Comparison of ENCODE assay signal across 9 cellular contexts in the genomic region with DNA sequence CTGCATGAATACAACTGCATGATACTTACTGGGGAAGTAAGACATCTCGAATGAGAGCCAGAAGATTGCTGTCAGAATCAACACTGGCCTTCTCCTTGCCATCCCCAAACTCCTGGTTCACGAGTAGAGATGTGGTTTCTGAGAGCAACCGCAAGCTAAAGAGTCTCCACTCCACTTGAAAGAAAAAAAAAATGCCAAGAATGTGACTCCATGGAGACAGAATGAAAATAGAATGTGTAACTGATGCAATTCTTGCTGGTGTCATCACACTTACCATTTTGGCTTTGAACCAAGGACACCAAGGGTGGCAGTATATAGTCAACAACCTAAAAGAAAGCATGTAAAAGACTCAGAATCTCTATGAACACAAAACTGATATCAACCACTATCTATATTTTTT.
DNase-seq lines count a peak whose midpoint lies in the region; ATAC-seq lines count a peak whose summit lies in the region.
"Had no signal": no experiment of that assay in that cellular context is flagged by ENCODE, and none has a peak within 500 bp of the region (broad histone marks: within the 10 kb centered on the region; RNA-seq: fewer than 3 reads in every experiment).

No MANE protein-coding gene starts in this region.

- ATAC-seq in GM19324 (IDR thresholded peaks at IDR 0.05; ENCODE audit: low FRiP score, unreplicated experiment) (no peak), HG03095 (IDR thresholded peaks at IDR 0.05; ENCODE audit: unreplicated experiment) (no peak), HG02938 (IDR thresholded peaks at IDR 0.05; ENCODE audit: unreplicated experiment) (no peak)

- DNase-seq in EL (peak; percentile 96), NCI-H460 (ENCODE audit: extremely low read depth, low read depth) (peak; percentile 41), epidermal melanocyte (ENCODE audit: insufficient read length, low spot score) (peak; percentile 53), non-pigmented ciliary epithelial cell (ENCODE audit: low read depth) (peak; percentile 94), NCI-H748 treated with DMSO at 0.1 percent for 48 hours (lab: John Stamatoyannopoulos, UW) (no peak)
- DNase-seq: heart right ventricle had no signal
